8 cellular contexts compared by ENCODE assay signal in the genomic region with DNA sequence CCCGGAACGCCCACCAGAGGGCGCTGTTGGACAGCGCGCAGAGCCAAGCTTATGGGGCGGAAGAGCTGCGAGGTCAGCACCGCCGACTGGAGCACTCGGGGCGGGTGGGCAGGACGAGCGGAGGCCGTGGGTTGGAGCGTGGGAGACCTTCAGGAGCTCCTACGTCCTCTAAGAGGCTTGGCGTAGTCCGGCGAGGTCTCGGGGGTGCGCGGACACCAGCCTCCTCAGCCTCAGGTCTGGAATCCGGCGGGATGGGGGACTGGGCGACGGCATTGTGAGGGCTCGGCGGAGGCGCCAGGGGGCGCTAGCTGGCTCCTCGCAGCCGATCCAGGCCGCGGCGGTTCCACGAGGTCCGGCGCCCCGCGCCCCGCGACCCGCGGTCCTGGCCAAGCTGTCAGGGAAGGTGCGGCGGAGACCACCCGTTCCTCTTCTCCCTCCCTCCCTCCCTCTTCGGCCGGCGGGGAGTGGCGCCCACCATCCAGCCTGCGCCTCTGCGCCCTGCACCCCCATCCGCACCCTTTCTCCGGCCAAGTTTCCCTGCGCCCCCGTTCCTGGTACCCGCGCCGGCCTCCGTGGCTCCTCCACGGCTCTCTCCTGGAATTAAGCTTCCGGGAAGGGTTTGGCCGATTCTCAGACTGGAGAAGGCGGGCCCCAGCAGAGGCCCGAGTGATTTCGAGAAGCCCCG. TPM values are rescaled to one million over a fixed set of nuclear protein-coding genes. Genes with fewer than 3 reads are reported as not detected.
DNase-seq lines count a peak whose midpoint lies in the region; FAIRE-seq and TF ChIP-seq lines count a peak whose summit lies in the region.

No MANE protein-coding gene starts in this region.

- no peak for TF ChIP-seq POLR2A in suprapubic skin (IDR thresholded peaks at IDR 0.05)

- H3K27me3 ChIP-seq in suprapubic skin, result peaks cover 100% of the 10 kb centered on the region

- TF ChIP-seq EP300 in suprapubic skin (IDR thresholded peaks at IDR 0.05), result no peak

- peak; percentile 98 for TF ChIP-seq CTCF in LNCAP (IDR thresholded peaks at IDR 0.05)
- TF ChIP-seq CTCF in suprapubic skin (IDR thresholded peaks at IDR 0.05), result peak; percentile 92 to 97

- no peaks in the 10 kb centered on the region for H3K9me3 ChIP-seq in suprapubic skin

- no peak overlapping the region for H3K27ac ChIP-seq in suprapubic skin

- DNase-seq in G401 (ENCODE audit: low spot score), result peak; percentile 83
- peak; percentile 22 for DNase-seq in GOT3 (lab: John Stamatoyannopoulos, UW)
- peak; percentile 41 to 57 for DNase-seq in SHP77 (lab: John Stamatoyannopoulos, UW)
- peak; percentile 78 for DNase-seq in activated gamma-delta T cell treated with Interleukin-2 at 50 U/mL for 16 hours
- DNase-seq in frontal cortex (ENCODE audit: low spot score in 2 of 2), result peak; percentile 85 to 86
- peak; percentile 74 for DNase-seq in occipital lobe (lab: John Stamatoyannopoulos, UW)
- peak in 1 of 2 donors; percentile 80 for DNase-seq in suprapubic skin (ENCODE audit: low spot score in 2 of 2)

- no peak for FAIRE-seq in frontal cortex (lab: Jason Lieb, UNC)

- peak overlapping the region; percentile 48 for H3K4me3 ChIP-seq in suprapubic skin

- no peaks in the 10 kb centered on the region for H3K36me3 ChIP-seq in suprapubic skin

- in situ Hi-C loops in G401 (cut with HindIII; ENCODE audit: low sequenced_read_pairs), result no loop called here

- peaks cover 25% of the 10 kb centered on the region for H3K4me1 ChIP-seq in suprapubic skin

- 10% methylated on average over 4 of the region's 68 CpGs for WGBS in suprapubic skin

RNA-seq across cellular contexts. Expression of a gene that starts 24.3 kb away (rescaled TPM):
- total RNA-seq in G401 (2014; rRNA removed; shearing (Covaris generic)), result 93.8 and 95.5 TPM in 2 replicates
- 39.1 TPM for total RNA-seq in frontal cortex
- 38.4 TPM for total RNA-seq in occipital lobe
- total RNA-seq in suprapubic skin, result 100 to 1,000 TPM in 2 of 4 donors, 10 to 100 TPM in 2; 78.7 to 131 (median 94.6) TPM
